Comparison of ENCODE assay signal across 7 cellular contexts in the genomic region with DNA sequence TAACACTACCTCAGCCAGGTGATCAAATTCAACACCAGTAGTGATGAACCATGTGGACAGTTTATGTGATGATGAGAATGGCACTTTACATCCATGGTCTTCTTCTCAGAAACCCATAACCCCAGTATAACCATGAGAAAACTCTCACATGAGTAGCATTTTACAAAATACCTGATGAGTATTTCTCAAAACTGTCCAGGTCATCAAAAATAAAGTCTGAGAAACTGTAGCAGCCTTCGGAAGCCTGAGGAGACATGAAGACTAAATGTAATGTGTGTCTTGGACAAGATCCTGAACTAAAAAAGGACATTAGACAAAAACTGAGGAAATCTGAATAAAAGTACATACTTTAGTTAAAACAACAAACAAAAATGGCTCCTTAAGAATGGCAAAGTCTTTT.
"Had no signal": no experiment of that assay in that cellular context is flagged by ENCODE, and none has a peak within 500 bp of the region (broad histone marks: within the 10 kb centered on the region; RNA-seq: fewer than 3 reads in every experiment).

No MANE protein-coding gene starts in this region.

- H3K9me3 Mint-ChIP-seq: GM23338, H9 had no signal

- H3K4me2 ChIP-seq: GM23338 had no signal

- FAIRE-seq: H1, HTR-8/SVneo, K562 had no signal

- H3K4me1 Mint-ChIP-seq: GM23338 had no signal

- H3K27ac Mint-ChIP-seq: GM23338, H9 had no signal

- H3K4me3 Mint-ChIP-seq: GM23338, H9 had no signal

- ATAC-seq: GM23338, K562 had no signal

- H3K4me3 ChIP-seq: GM23338, K562 had no signal

- H2AFZ ChIP-seq: GM23338 had no signal

- DNase-seq: H9, HCEC 1CT, KG1 had no signal
